Comparison of ENCODE assay signal across 8 cellular contexts in the genomic region with DNA sequence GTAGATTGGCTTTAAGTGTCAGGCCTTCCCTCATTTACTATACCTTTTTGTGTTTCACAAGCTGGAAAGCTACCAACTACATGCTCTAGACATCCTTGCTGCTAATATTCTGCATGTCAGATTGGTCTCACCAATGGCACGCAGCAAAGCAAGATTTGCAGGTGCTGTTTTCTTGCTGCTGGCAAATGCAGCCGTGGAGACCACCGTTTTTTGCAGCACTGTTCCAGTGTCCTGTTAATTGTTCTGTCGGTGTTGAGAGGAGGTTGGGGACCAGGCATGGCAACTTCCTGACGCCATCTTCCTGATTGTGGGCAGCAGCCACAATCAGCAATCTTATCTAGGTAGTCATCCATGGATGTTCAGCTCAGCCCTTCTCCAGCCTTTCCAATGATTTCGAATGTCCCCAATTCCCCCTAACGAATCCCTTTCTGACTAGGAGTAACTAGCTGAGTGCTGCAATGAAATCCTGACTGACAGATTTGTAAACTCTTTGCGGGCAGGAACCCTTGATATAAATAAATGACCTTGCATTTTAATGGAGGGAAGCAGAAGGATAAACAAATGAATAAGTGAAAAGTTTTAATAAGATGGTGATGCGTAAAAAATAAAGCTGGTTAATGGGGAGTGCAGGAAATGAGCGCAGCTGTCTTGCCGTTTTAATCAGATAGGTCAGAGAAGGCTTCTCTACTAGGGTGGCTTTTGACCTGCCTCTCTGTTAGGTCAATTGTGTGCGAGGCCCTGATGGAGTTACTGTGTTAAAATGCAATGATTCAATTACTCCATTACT. TPM values are rescaled to one million over a fixed set of nuclear protein-coding genes. Genes with fewer than 3 reads are reported as not detected.
A peak's percentile ranks its signal among the peaks of the same experiment; 100 is the strongest.
DNase-seq lines count a peak whose midpoint lies in the region; ATAC-seq and TF ChIP-seq lines count a peak whose summit lies in the region.

No MANE protein-coding gene starts in this region.

- H3K4me3 ChIP-seq in AG10803 (ENCODE audit: low read length) (peak overlapping the region; percentile 71), liver (ENCODE audit: low read depth in 1 of 3, low read length in 3 of 3) (peak overlapping the region; percentile 67 to 97 (median 77))

- TF ChIP-seq RAD21 in liver (IDR thresholded peaks at IDR 0.05), result no peak

- peaks cover 1 to 30% (median 20%) of the 10 kb centered on the region in 4 donors for H3K4me1 ChIP-seq in liver (ENCODE audit: control insufficient read depth in 4 of 4, insufficient read depth in 4 of 4, low read length in 3 of 4)

- WGBS in liver, result 50% methylated on average over 12 of the region's 12 CpGs

- ATAC-seq in HG03135 (IDR thresholded peaks at IDR 0.05; ENCODE audit: unreplicated experiment) (peak; percentile 9), HG02870 (IDR thresholded peaks at IDR 0.05; ENCODE audit: unreplicated experiment) (no peak), HG03442 (IDR thresholded peaks at IDR 0.05; ENCODE audit: unreplicated experiment) (no peak)
- no peak for ATAC-seq in activated naive CD8-positive, alpha-beta T cell treated with anti-CD3 and anti-CD28 coated beads, Interleukin-2, amount 10 ng/mL, durations not matched to agents 7 days and 5 days (ENCODE audit: low read depth)

- H3K36me3 ChIP-seq in liver (ENCODE audit: control insufficient read depth in 4 of 4, insufficient read depth in 3 of 4, low read depth in 1 of 4, low read length in 3 of 4), result no peaks in the 10 kb centered on the region

- no peaks in the 10 kb centered on the region for H3K9me3 ChIP-seq in liver (ENCODE audit: control insufficient read depth in 4 of 4, low read length in 3 of 4)

- H3K27ac Mint-ChIP-seq in activated naive CD8-positive, alpha-beta T cell treated with anti-CD3 and anti-CD28 coated beads, Interleukin-2, amount 10 ng/mL, durations not matched to agents 7 days and 5 days, result peak overlapping the region; percentile 98
- H3K27ac Mint-ChIP-seq in type B pancreatic cell, result peak overlapping the region; percentile 99

- TF ChIP-seq CTCF in AG10803 (conservative IDR thresholded peaks at IDR 0.05; ENCODE audit: low read length) (no peak), liver (IDR thresholded peaks at IDR 0.05; ENCODE audit: low read depth, low read length, missing input control) (no peak), type B pancreatic cell (conservative IDR thresholded peaks at IDR 0.05) (no peak)

- POLR2A ChIA-PET in activated naive CD8-positive, alpha-beta T cell treated with anti-CD3 and anti-CD28 coated beads, Interleukin-2, amount 10 ng/mL, durations not matched to agents 7 days and 5 days (lab: Charles Lee), result interaction anchor here (0.9 to 1.3 kb wide), 10 partner anchors 9 to 426 kb away, joined by 3 to 6 read pairs (median 3); no protein-coding TSS in a partner anchor

- H3K36me3 Mint-ChIP-seq in activated naive CD8-positive, alpha-beta T cell treated with anti-CD3 and anti-CD28 coated beads, Interleukin-2, amount 10 ng/mL, durations not matched to agents 7 days and 5 days, result peaks cover 11% of the 10 kb centered on the region
- H3K36me3 Mint-ChIP-seq in type B pancreatic cell, result peaks cover 7% of the 10 kb centered on the region

- H3K27ac ChIP-seq in liver (ENCODE audit: low read depth in 1 of 2, low read length in 2 of 2), result peak overlapping the region; percentile 96 to 99

- no peak overlapping the region for H3K9ac ChIP-seq in liver (ENCODE audit: low read depth in 1 of 2, low read length in 2 of 2)

- H3K27me3 ChIP-seq in liver (ENCODE audit: control insufficient read depth in 4 of 4, insufficient read depth in 4 of 4, low read length in 3 of 4), result no peaks in the 10 kb centered on the region

- H3K9me3 Mint-ChIP-seq in activated naive CD8-positive, alpha-beta T cell treated with anti-CD3 and anti-CD28 coated beads, Interleukin-2, amount 10 ng/mL, durations not matched to agents 7 days and 5 days, result no peaks in the 10 kb centered on the region
- no peaks in the 10 kb centered on the region for H3K9me3 Mint-ChIP-seq in type B pancreatic cell

- peaks cover 17% of the 10 kb centered on the region for H3K27me3 Mint-ChIP-seq in activated naive CD8-positive, alpha-beta T cell treated with anti-CD3 and anti-CD28 coated beads, Interleukin-2, amount 10 ng/mL, durations not matched to agents 7 days and 5 days
- H3K27me3 Mint-ChIP-seq in type B pancreatic cell, result peaks cover 6% of the 10 kb centered on the region

- DNase-seq in AG10803 (ENCODE audit: low read depth), result no peak
- DNase-seq in activated naive CD8-positive, alpha-beta T cell treated with anti-CD3 and anti-CD28 coated beads, Interleukin-2, amount 10 ng/mL, durations not matched to agents 7 days and 5 days, result no peak
- DNase-seq in type B pancreatic cell (ENCODE audit: extremely low spot score, unreplicated experiment), result no peak
- DNase-seq in CD1c-positive myeloid dendritic cell (ENCODE audit: extremely low spot score), result no peak

- peak overlapping the region; percentile 89 for H3K4me3 Mint-ChIP-seq in activated naive CD8-positive, alpha-beta T cell treated with anti-CD3 and anti-CD28 coated beads, Interleukin-2, amount 10 ng/mL, durations not matched to agents 7 days and 5 days
- H3K4me3 Mint-ChIP-seq in type B pancreatic cell, result peak overlapping the region; percentile 96

- peaks cover 26% of the 10 kb centered on the region for H3K4me1 Mint-ChIP-seq in activated naive CD8-positive, alpha-beta T cell treated with anti-CD3 and anti-CD28 coated beads, Interleukin-2, amount 10 ng/mL, durations not matched to agents 7 days and 5 days
- H3K4me1 Mint-ChIP-seq in type B pancreatic cell (ENCODE audit: unreplicated experiment), result peaks cover 19% of the 10 kb centered on the region

TF ChIP-seq in liver, 16 proteins besides CTCF, POLR2A, EP300 and RAD21:
- TF ChIP-seq RXRA (IDR thresholded peaks at IDR 0.05), result no peak

RNA-seq across cellular contexts. Expression of gene CRADD, which starts 0.6 kb away (rescaled TPM):
- 10 to 100 TPM; 11.3 to 11.5 TPM for total RNA-seq in activated naive CD8-positive, alpha-beta T cell treated with anti-CD3 and anti-CD28 coated beads, Interleukin-2, amount 10 ng/mL, durations not matched to agents 7 days and 5 days
- 10 to 100 TPM; 19.4 to 48.9 TPM for total RNA-seq in liver
- polyA plus RNA-seq in liver, result 10 to 100 TPM; 27.9 to 31.3 TPM
- 6.4 and 8.1 TPM in 2 replicates for total RNA-seq in type B pancreatic cell (ENCODE audit: low replicate concordance)
